In genomic region chr10:100562806-100563293, GRCh38 we compare ENCODE assay signal across 8 cellular contexts. TPM values are rescaled to one million over a fixed set of nuclear protein-coding genes. Genes with fewer than 3 reads are reported as not detected.
DNase-seq lines count a peak whose midpoint lies in the region; ATAC-seq, FAIRE-seq and TF ChIP-seq lines count a peak whose summit lies in the region.

No MANE protein-coding gene starts in this region.

- ATAC-seq in Right ventricle myocardium superior (ENCODE audit: poor library complexity), result peak; percentile 26
- ATAC-seq in HG02981 (IDR thresholded peaks at IDR 0.05; ENCODE audit: unreplicated experiment), result no peak

- H3K36me3 ChIP-seq in astrocyte (ENCODE audit: insufficient read depth, low read length), result peaks cover 4% of the 10 kb centered on the region

- H3K27ac ChIP-seq in astrocyte (ENCODE audit: low read depth, low read length), result no peak overlapping the region

- peaks cover 12% of the 10 kb centered on the region for H3K4me1 ChIP-seq in astrocyte (ENCODE audit: insufficient read depth, low read length)

- peak; percentile 24 for TF ChIP-seq CTCF in astrocyte (IDR thresholded peaks at IDR 0.05; ENCODE audit: insufficient read depth, low read depth, low read length)

- H3K9me3 ChIP-seq in astrocyte (ENCODE audit: insufficient read depth, low read depth, low read length), result peaks cover 4% of the 10 kb centered on the region

- peaks cover 11% of the 10 kb centered on the region for H4K20me1 ChIP-seq in astrocyte (ENCODE audit: insufficient read depth, low read length)

- H3K4me3 ChIP-seq in astrocyte (ENCODE audit: insufficient read depth, low read depth, low read length), result no peak overlapping the region

- peaks cover 42% of the 10 kb centered on the region for H3K27me3 ChIP-seq in astrocyte (ENCODE audit: insufficient read depth, low read length)

- H3K4me3 Mint-ChIP-seq in astrocyte (ENCODE audit: unreplicated experiment), result no peak overlapping the region

- no peak overlapping the region for H3K9ac ChIP-seq in astrocyte (ENCODE audit: low read length)

- H3K4me1 Mint-ChIP-seq in astrocyte (ENCODE audit: low read depth, unreplicated experiment), result peaks cover 2% of the 10 kb centered on the region

- H3K9me3 Mint-ChIP-seq in astrocyte (ENCODE audit: unreplicated experiment), result peaks cover 2% of the 10 kb centered on the region

- H3K4me2 ChIP-seq in astrocyte (ENCODE audit: low read length), result peak overlapping the region; percentile 30

- no peak overlapping the region for H2AFZ ChIP-seq in astrocyte (ENCODE audit: low read depth, low read length)

- no peak overlapping the region for H3K27ac Mint-ChIP-seq in astrocyte (ENCODE audit: unreplicated experiment)

- DNase-seq in Right ventricle myocardium superior (no peak), cardiac septum (ENCODE audit: low spot score) (no peak), NCI-H1105 (lab: John Stamatoyannopoulos, UW) (peak; percentile 9), astrocyte (ENCODE audit: low read depth) (peak; percentile 18), kidney tubule cell (ENCODE audit: low spot score) (peak; percentile 71), NCI-H2081 (lab: John Stamatoyannopoulos, UW) (no peak), activated gamma-delta T cell (lab: John Stamatoyannopoulos, UW) (no peak)

- intact Hi-C loops in Right ventricle myocardium superior (cut with DNase I) (loop anchor here (10.0 kb wide), 1 partner anchor 312 kb away; no protein-coding TSS in a partner anchor), cardiac septum (cut with DNase I) (loop anchor here (5.0 to 10.0 kb wide), 2 partner anchors 182 to 314 kb away; partner anchors contain the start of gene PAX2)

- no peaks in the 10 kb centered on the region for H3K79me2 ChIP-seq in astrocyte (ENCODE audit: insufficient read depth, low read length)

- H3K36me3 Mint-ChIP-seq in astrocyte (ENCODE audit: low read depth, unreplicated experiment), result peaks cover 2% of the 10 kb centered on the region

- no peak for FAIRE-seq in astrocyte (lab: Jason Lieb, UNC)

- peaks cover 34% of the 10 kb centered on the region for H3K27me3 Mint-ChIP-seq in astrocyte (ENCODE audit: low read depth, unreplicated experiment)

RNA-seq across cellular contexts. Expression of gene HIF1AN, which starts 27.1 kb away (rescaled TPM):
- total RNA-seq in Right ventricle myocardium superior (43.0 TPM), cardiac septum (53.7 TPM), astrocyte (49.4 and 50.1 TPM in 2 replicates)

RNA-seq across cellular contexts. Expression of gene NDUFB8, which starts 33.2 kb away (rescaled TPM):
- total RNA-seq in Right ventricle myocardium superior, result 431 TPM
- total RNA-seq in cardiac septum, result 351 TPM
- 155 TPM in 2 replicates for total RNA-seq in astrocyte

RNA-seq across cellular contexts. Expression of gene SEC31B, which starts 43.2 kb away (rescaled TPM):
- 7.9 TPM for total RNA-seq in Right ventricle myocardium superior
- 7.4 TPM for total RNA-seq in cardiac septum
- 7.8 TPM in 2 replicates for total RNA-seq in astrocyte

Comparison
In these comparisons a context has a peak if more than half of its experiments do, and no peak if none do; other contexts are left out.
1. DNase-seq: peak in NCI-H1105 (single experiment), astrocyte (single experiment) and kidney tubule cell (single experiment); none in Right ventricle myocardium superior (single experiment), cardiac septum (single experiment), NCI-H2081 (0 of 2) and activated gamma-delta T cell (single experiment).